ENCODE assay signal across 1 cellular context in genomic region chr3:48695113-48695753, GRCh38.
TF ChIP-seq lines count a peak whose summit lies in the region.

No MANE protein-coding gene starts in this region.

TF ChIP-seq in H1, 55 proteins besides CTCF, POLR2A, EP300 and RAD21:
- TF ChIP-seq TBP (IDR thresholded peaks at IDR 0.05; ENCODE audit: low read depth, low read length): peak; percentile 32; the same call in 1 of the 2 replicates
- TF ChIP-seq JUND (IDR thresholded peaks at IDR 0.05; ENCODE audit: low read length): 0 out of 2 replicates have a peak, but pooled peaks have one; percentile 37
- TF ChIP-seq CTBP2 (IDR thresholded peaks at IDR 0.05; ENCODE audit: borderline replicate concordance, insufficient read depth, insufficient read length, low read length): no peak
- 0 out of 2 replicates have a peak, but pooled peaks have one; percentile 1 for TF ChIP-seq POLR2AphosphoS5 (IDR thresholded peaks at IDR 0.05; ENCODE audit: low read depth, low read length)
- TF ChIP-seq SRF (IDR thresholded peaks at IDR 0.05; ENCODE audit: low read depth, low read length): peak; percentile 17; the same call in 1 of the 2 replicates
- 0 out of 2 replicates have a peak, but pooled peaks have one; percentile 8 for TF ChIP-seq TEAD4 (IDR thresholded peaks at IDR 0.05; ENCODE audit: low read depth, low read length)
- 0 out of 2 replicates have a peak, but pooled peaks have one; percentile 20 for TF ChIP-seq MAX (IDR thresholded peaks at IDR 0.05)
- TF ChIP-seq RFX5 (IDR thresholded peaks at IDR 0.05; ENCODE audit: borderline replicate concordance, low read depth, low read length): no peak
- no peak for TF ChIP-seq KDM5A (IDR thresholded peaks at IDR 0.05; ENCODE audit: low read length)
- 0 out of 2 replicates have a peak, but pooled peaks have one; percentile 58 for TF ChIP-seq SP1 (IDR thresholded peaks at IDR 0.05; ENCODE audit: low read depth, low read length)
- TF ChIP-seq TAF1 (IDR thresholded peaks at IDR 0.05; ENCODE audit: low read depth, low read length): peak; percentile 42; the same call in 1 of the 2 replicates
- no peak for TF ChIP-seq EZH2 (IDR thresholded peaks at IDR 0.05; ENCODE audit: low read depth, low read length, severe bottlenecking)
- TF ChIP-seq HDAC2 (IDR thresholded peaks at IDR 0.05; ENCODE audit: borderline replicate concordance in 1 of 2, low read depth in 2 of 2, low read length in 2 of 2): no peak
- TF ChIP-seq BACH1 (IDR thresholded peaks at IDR 0.05; ENCODE audit: low read length): no peak
- TF ChIP-seq SIN3A (conservative IDR thresholded peaks at IDR 0.05 in 1 of 2, IDR thresholded peaks at IDR 0.05 in 1 of 2; ENCODE audit: low read depth in 1 of 2, low read length in 2 of 2): no peak; a peak in 1 of 4 replicates
